Comparison of ENCODE assay signal across 18 cellular contexts in the genomic region with DNA sequence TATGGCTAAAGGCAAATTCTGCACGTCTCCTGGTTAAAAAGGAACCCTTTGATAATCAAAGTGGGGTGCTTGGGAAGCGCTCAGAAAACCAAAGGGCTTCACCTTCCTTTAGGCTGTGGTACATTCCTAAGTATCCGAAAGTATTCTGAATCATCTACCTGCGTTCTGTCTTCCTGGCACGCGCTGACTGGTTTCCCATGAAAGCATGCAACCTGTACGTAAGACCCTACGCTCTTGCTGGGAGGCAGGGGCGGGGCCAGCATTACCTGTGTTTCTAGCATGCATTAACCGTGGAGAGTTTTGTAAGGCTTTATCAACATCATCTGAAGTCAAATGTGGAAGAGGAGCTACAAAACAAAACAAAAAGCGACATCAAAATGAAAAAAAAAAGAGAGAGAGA.
A peak's percentile ranks its signal among the peaks of the same experiment; 100 is the strongest.
DNase-seq lines count a peak whose midpoint lies in the region; ATAC-seq and TF ChIP-seq lines count a peak whose summit lies in the region.
"Had no signal": no experiment of that assay in that cellular context is flagged by ENCODE, and none has a peak within 500 bp of the region (broad histone marks: within the 10 kb centered on the region; RNA-seq: fewer than 3 reads in every experiment).

No MANE protein-coding gene starts in this region.

- no peak overlapping the region for H4K91ac ChIP-seq in trophoblast cell (ENCODE audit: low read depth, low read length)

- H3K9me3 ChIP-seq in RWPE2 (ENCODE audit: severe bottlenecking), result no peaks in the 10 kb centered on the region
- H3K9me3 ChIP-seq in trophoblast cell (ENCODE audit: insufficient read depth, low read depth, low read length), result no peaks in the 10 kb centered on the region
- H3K9me3 ChIP-seq in gastroesophageal sphincter, result no peaks in the 10 kb centered on the region
- H3K9me3 ChIP-seq: BE2C had no signal

- H3K9ac ChIP-seq in trophoblast cell (ENCODE audit: low read length), result no peak overlapping the region

- no peak overlapping the region for H3K18ac ChIP-seq in trophoblast cell (ENCODE audit: low read length)

- no peak overlapping the region for H2BK12ac ChIP-seq in trophoblast cell (ENCODE audit: low read length)

- H2AK5ac ChIP-seq in trophoblast cell (ENCODE audit: low read length), result no peak overlapping the region

- H3K9me3 Mint-ChIP-seq in GM23338, result no peaks in the 10 kb centered on the region
- no peaks in the 10 kb centered on the region for H3K9me3 Mint-ChIP-seq in activated naive CD4-positive, alpha-beta T cell treated with anti-CD3 and anti-CD28 coated beads, Interleukin-2, amount 10 ng/mL, durations not matched to agents 7 days and 5 days
- H3K9me3 Mint-ChIP-seq: CD8-positive, alpha-beta T cell; H9 had no signal

- no peak overlapping the region for H3K23ac ChIP-seq in trophoblast cell (ENCODE audit: low read length)

- 0 out of 2 replicates have a peak overlapping the region, but pooled peaks have one; percentile 16 for H2AFZ ChIP-seq in GM23338
- no peak overlapping the region for H2AFZ ChIP-seq in trophoblast cell (ENCODE audit: insufficient read depth, low read length, poor library complexity)

- H3K4ac ChIP-seq in trophoblast cell (ENCODE audit: low read depth, low read length), result no peak overlapping the region

- ATAC-seq in GM23338, result no peak
- peak; percentile 38; the same call in 1 of the 3 replicates for ATAC-seq in RWPE2 (ENCODE audit: low read depth)
- ATAC-seq in HG02840 (IDR thresholded peaks at IDR 0.05; ENCODE audit: low FRiP score, unreplicated experiment), result no peak
- ATAC-seq in GM18873 (IDR thresholded peaks at IDR 0.05; ENCODE audit: low FRiP score, unreplicated experiment), result no peak
- no peak for ATAC-seq in gastroesophageal sphincter
- ATAC-seq: CD8-positive, alpha-beta T cell; HepG2 had no signal

- no peak overlapping the region for H3K27ac Mint-ChIP-seq in GM23338
- no peak overlapping the region for H3K27ac Mint-ChIP-seq in activated naive CD4-positive, alpha-beta T cell treated with anti-CD3 and anti-CD28 coated beads, Interleukin-2, amount 10 ng/mL, durations not matched to agents 7 days and 5 days
- H3K27ac Mint-ChIP-seq: CD8-positive, alpha-beta T cell; H9; IgD-negative memory B cell had no signal

- H4K20me1 ChIP-seq in GM23338 (replicated peaks; ENCODE audit: insufficient read depth), result no peaks in the 10 kb centered on the region

- no peak overlapping the region for H2BK5ac ChIP-seq in trophoblast cell (ENCODE audit: low read depth, low read length, poor library complexity)

- no peaks in the 10 kb centered on the region for H3K36me3 Mint-ChIP-seq in GM23338 (ENCODE audit: low read depth)
- no peaks in the 10 kb centered on the region for H3K36me3 Mint-ChIP-seq in activated naive CD4-positive, alpha-beta T cell treated with anti-CD3 and anti-CD28 coated beads, Interleukin-2, amount 10 ng/mL, durations not matched to agents 7 days and 5 days
- H3K36me3 Mint-ChIP-seq: CD8-positive, alpha-beta T cell; IgD-negative memory B cell had no signal

- H3K4me1 Mint-ChIP-seq in GM23338, result peaks cover 19% of the 10 kb centered on the region
- no peaks in the 10 kb centered on the region for H3K4me1 Mint-ChIP-seq in activated naive CD4-positive, alpha-beta T cell treated with anti-CD3 and anti-CD28 coated beads, Interleukin-2, amount 10 ng/mL, durations not matched to agents 7 days and 5 days
- H3K4me1 Mint-ChIP-seq: IgD-negative memory B cell had no signal

- no peak overlapping the region for H3K14ac ChIP-seq in trophoblast cell (ENCODE audit: low read length)

- H3K27me3 Mint-ChIP-seq in GM23338 (ENCODE audit: insufficient read depth, low read depth, poor library complexity), result peaks cover 5% of the 10 kb centered on the region
- peaks cover 23% of the 10 kb centered on the region for H3K27me3 Mint-ChIP-seq in activated naive CD4-positive, alpha-beta T cell treated with anti-CD3 and anti-CD28 coated beads, Interleukin-2, amount 10 ng/mL, durations not matched to agents 7 days and 5 days
- H3K27me3 Mint-ChIP-seq: IgD-negative memory B cell had no signal

- H3K4me3 ChIP-seq in GM23338, result no peak overlapping the region
- H3K4me3 ChIP-seq in RWPE2 (ENCODE audit: severe bottlenecking), result no peak overlapping the region
- no peak overlapping the region for H3K4me3 ChIP-seq in trophoblast cell (ENCODE audit: low read depth, low read length)
- H3K4me3 ChIP-seq in gastroesophageal sphincter, result no peak overlapping the region

- no peak overlapping the region for H2BK120ac ChIP-seq in trophoblast cell (ENCODE audit: insufficient read depth, low read length, poor library complexity)

- no peaks in the 10 kb centered on the region for H3K27me3 ChIP-seq in GM23338 (ENCODE audit: insufficient read depth)
- no peaks in the 10 kb centered on the region for H3K27me3 ChIP-seq in RWPE2 (ENCODE audit: insufficient read depth, poor library complexity, severe bottlenecking)
- no peaks in the 10 kb centered on the region for H3K27me3 ChIP-seq in trophoblast cell (ENCODE audit: insufficient read depth, low read length)
- H3K27me3 ChIP-seq in gastroesophageal sphincter, result peaks cover 8% of the 10 kb centered on the region
- H3K27me3 ChIP-seq: BE2C had no signal

- TF ChIP-seq POLR2A in gastroesophageal sphincter (IDR thresholded peaks at IDR 0.05), result no peak

- H3K27ac ChIP-seq in GM23338 (ENCODE audit: low read depth) (no peak overlapping the region), RWPE2 (ENCODE audit: poor library complexity, severe bottlenecking) (no peak overlapping the region), epithelial cell of prostate (no peak overlapping the region), trophoblast cell (ENCODE audit: low read depth, low read length) (no peak overlapping the region), gastroesophageal sphincter (no peak overlapping the region)

- no peak overlapping the region for H4K12ac ChIP-seq in trophoblast cell (ENCODE audit: low read depth, low read length)

- no peak for TF ChIP-seq EP300 in gastroesophageal sphincter (IDR thresholded peaks at IDR 0.05)

- peak; percentile 6 for DNase-seq in GM23338 (ENCODE audit: low spot score)
- peak; percentile 71 for DNase-seq in RWPE2 (ENCODE audit: low spot score)
- peak; percentile 3 for DNase-seq in epithelial cell of prostate (ENCODE audit: low read depth, low spot score)
- DNase-seq in trophoblast cell, result peak; percentile 62 to 64
- no peak for DNase-seq in activated naive CD4-positive, alpha-beta T cell treated with anti-CD3 and anti-CD28 coated beads, Interleukin-2, amount 10 ng/mL, durations not matched to agents 7 days and 5 days
- DNase-seq: ACHN; BE2C; Calu3; CD8-positive, alpha-beta T cell; DMS79 treated with DMSO at 0.1 percent for 48 hours; GF-D8; H9; KBM-7 had no signal

- H4K8ac ChIP-seq in trophoblast cell (ENCODE audit: low read depth, low read length), result no peak overlapping the region

- no peak overlapping the region for H3K4me3 Mint-ChIP-seq in GM23338
- H3K4me3 Mint-ChIP-seq in activated naive CD4-positive, alpha-beta T cell treated with anti-CD3 and anti-CD28 coated beads, Interleukin-2, amount 10 ng/mL, durations not matched to agents 7 days and 5 days, result no peak overlapping the region
- H3K4me3 Mint-ChIP-seq: CD8-positive, alpha-beta T cell; H9; IgD-negative memory B cell had no signal

- no peak for TF ChIP-seq CTCF in GM23338 (conservative IDR thresholded peaks at IDR 0.05; ENCODE audit: low read depth in 2 of 2)
- TF ChIP-seq CTCF in RWPE2 (IDR thresholded peaks at IDR 0.05; ENCODE audit: poor library complexity, severe bottlenecking), result no peak
- no peak for TF ChIP-seq CTCF in gastroesophageal sphincter (IDR thresholded peaks at IDR 0.05)

- H3K9me2 ChIP-seq in GM23338 (ENCODE audit: insufficient read depth), result no peaks in the 10 kb centered on the region; the same call in 1 of the 2 replicates

- no CpG with 5 or more reads among the region's 11 CpGs for WGBS in trophoblast cell (ENCODE audit: extremely low coverage, insufficient coverage, insufficient read length)
- WGBS in gastroesophageal sphincter (ENCODE audit: low coverage in 1 of 2), 2 donors, result 43 to 92% methylated on average over 1 to 8 of the region's 11 CpGs

- no peaks in the 10 kb centered on the region for H3K79me2 ChIP-seq in GM23338 (replicated peaks; ENCODE audit: insufficient read depth)
- H3K79me2 ChIP-seq in trophoblast cell (ENCODE audit: control insufficient read depth, insufficient read depth, low read length, poor library complexity), result no peaks in the 10 kb centered on the region

- H3K36me3 ChIP-seq in GM23338 (ENCODE audit: insufficient read depth), result no peaks in the 10 kb centered on the region
- no peaks in the 10 kb centered on the region for H3K36me3 ChIP-seq in RWPE2 (ENCODE audit: low read depth)
- no peaks in the 10 kb centered on the region for H3K36me3 ChIP-seq in trophoblast cell (ENCODE audit: control insufficient read depth in 1 of 2, insufficient read depth in 2 of 2, low read length in 2 of 2)
- H3K36me3 ChIP-seq in gastroesophageal sphincter, result no peaks in the 10 kb centered on the region
- H3K36me3 ChIP-seq: BE2C had no signal

- H3K79me1 ChIP-seq in trophoblast cell (ENCODE audit: low read length), result no peaks in the 10 kb centered on the region

- H3F3A ChIP-seq in GM23338 (replicated peaks; ENCODE audit: low read depth), result no peaks in the 10 kb centered on the region

- H3K4me2 ChIP-seq in GM23338 (no peak overlapping the region), trophoblast cell (ENCODE audit: low read length) (no peak overlapping the region)

- H3K4me1 ChIP-seq in GM23338 (ENCODE audit: insufficient read depth), result peaks cover 11% of the 10 kb centered on the region; the same call in 1 of the 2 replicates
- no peaks in the 10 kb centered on the region for H3K4me1 ChIP-seq in RWPE2 (ENCODE audit: insufficient read depth, poor library complexity, severe bottlenecking)
- H3K4me1 ChIP-seq in trophoblast cell (ENCODE audit: control insufficient read depth in 1 of 2, insufficient read depth in 2 of 2, low read length in 2 of 2), result no peaks in the 10 kb centered on the region
- H3K4me1 ChIP-seq in gastroesophageal sphincter, result no peaks in the 10 kb centered on the region
- H3K4me1 ChIP-seq: BE2C had no signal

- CTCF ChIA-PET in activated naive CD4-positive, alpha-beta T cell treated with anti-CD3 and anti-CD28 coated beads, Interleukin-2, amount 10 ng/mL, durations not matched to agents 7 days and 5 days (lab: Charles Lee), result no interaction called here

TF ChIP-seq in GM23338, 12 proteins besides CTCF, POLR2A, EP300 and RAD21:
- no peak for TF ChIP-seq POLR2AphosphoS5 (IDR thresholded peaks at IDR 0.05; ENCODE audit: low read depth)
TF ChIP-seq in GM23338: peak in this region for 0.
